Comparison of ENCODE assay signal across 8 cellular contexts in genomic region chr13:100131863-100132574, GRCh38. TPM values are rescaled to one million over a fixed set of nuclear protein-coding genes. Genes with fewer than 3 reads are reported as not detected.
DNase-seq lines count a peak whose midpoint lies in the region; ATAC-seq and TF ChIP-seq lines count a peak whose summit lies in the region.

No MANE protein-coding gene starts in this region.

- DNase-seq in COLO668 (lab: John Stamatoyannopoulos, UW; ENCODE audit: unreplicated experiment): peak; percentile 39
- peak; percentile 95 for DNase-seq in HPDE6-E6E7 (ENCODE audit: extremely low spot score)
- DNase-seq in astrocyte of the cerebellum (ENCODE audit: low read depth): peak; percentile 42
- no peak for DNase-seq in omental fat pad (ENCODE audit: low spot score)
- DNase-seq in NCI-H1436 (lab: John Stamatoyannopoulos, UW): no peak
- DNase-seq in NAMALWA (ENCODE audit: low spot score): no peak
- no peak for DNase-seq in retina

- in situ Hi-C loops in astrocyte of the cerebellum (cut with HindIII; ENCODE audit: low sequenced_read_pairs): no loop called here

- ATAC-seq in omental fat pad (ENCODE audit: low FRiP score) (peak; percentile 43), GM19452 (IDR thresholded peaks at IDR 0.05; ENCODE audit: unreplicated experiment) (no peak)

- no peak for TF ChIP-seq CTCF in astrocyte of the cerebellum (IDR thresholded peaks at IDR 0.05; ENCODE audit: low read depth, low read length, missing control alignments)
- no peak for TF ChIP-seq CTCF in omental fat pad (IDR thresholded peaks at IDR 0.05)

- H3K4me3 ChIP-seq in astrocyte of the cerebellum (ENCODE audit: low read depth, low read length): no peak overlapping the region

RNA-seq across cellular contexts. Expression of gene PCCA, which starts 43.1 kb away (rescaled TPM):
- 10 to 100 TPM; 27.5 to 61.6 (median 49.2) TPM for total RNA-seq in omental fat pad

Comparison
In these comparisons a context has a peak if more than half of its experiments do, and no peak if none do; other contexts are left out.
1. DNase-seq: peak in COLO668 (single experiment), HPDE6-E6E7 (single experiment) and astrocyte of the cerebellum (single experiment); none in omental fat pad (single experiment), NCI-H1436 (single experiment), NAMALWA (single experiment) and retina (single experiment).